In genomic region chr4:24657768-24658617, GRCh38 we compare ENCODE assay signal across 9 cellular contexts.
DNase-seq lines count a peak whose midpoint lies in the region; ATAC-seq lines count a peak whose summit lies in the region.
"Had no signal": no experiment of that assay in that cellular context is flagged by ENCODE, and none has a peak within 500 bp of the region (broad histone marks: within the 10 kb centered on the region; RNA-seq: fewer than 3 reads in every experiment).

No MANE protein-coding gene starts in this region.

- peak overlapping the region; percentile 77 for H3K27ac ChIP-seq in caudate nucleus (ENCODE audit: low read depth, low read length)
- H3K27ac ChIP-seq in CD8-positive, alpha-beta memory T cell (ENCODE audit: low read depth, low read length) = no peak overlapping the region
- H3K27ac ChIP-seq: parathyroid adenoma had no signal

- H3K9me3 ChIP-seq in CD8-positive, alpha-beta memory T cell (ENCODE audit: low read length) = no peaks in the 10 kb centered on the region

- H3K27me3 ChIP-seq in CD8-positive, alpha-beta memory T cell (ENCODE audit: insufficient read depth, low read length, poor library complexity, severe bottlenecking) = no peaks in the 10 kb centered on the region

- no peaks in the 10 kb centered on the region for H3K4me1 ChIP-seq in CD8-positive, alpha-beta memory T cell (ENCODE audit: insufficient read depth, low read length)

- peaks cover 2% of the 10 kb centered on the region for H3K9me3 Mint-ChIP-seq in memory B cell
- H3K9me3 Mint-ChIP-seq in CD8-positive, alpha-beta memory T cell = peaks cover 0 to 6% (median 0%) of the 10 kb centered on the region in 5 donors

- CTCF ChIA-PET in CD8-positive, alpha-beta memory T cell (lab: Charles Lee) = no interaction called here

- POLR2A ChIA-PET in CD8-positive, alpha-beta memory T cell (lab: Charles Lee) = no interaction called here

- H3K36me3 ChIP-seq in CD8-positive, alpha-beta memory T cell (ENCODE audit: insufficient read depth, low read length) = no peaks in the 10 kb centered on the region

- no peak overlapping the region for H3K4me3 Mint-ChIP-seq in memory B cell
- no peak overlapping the region for H3K4me3 Mint-ChIP-seq in CD8-positive, alpha-beta memory T cell

- peaks cover 11% of the 10 kb centered on the region for H3K27me3 Mint-ChIP-seq in memory B cell
- peaks cover 6 to 22% of the 10 kb centered on the region in 2 donors for H3K27me3 Mint-ChIP-seq in CD8-positive, alpha-beta memory T cell

- peaks cover 9% of the 10 kb centered on the region for H3K4me1 Mint-ChIP-seq in memory B cell
- peaks cover 2 to 15% (median 4%) of the 10 kb centered on the region in 3 donors for H3K4me1 Mint-ChIP-seq in CD8-positive, alpha-beta memory T cell

- peak; percentile 93 for ATAC-seq in GM19351 (IDR thresholded peaks at IDR 0.05; ENCODE audit: unreplicated experiment)
- ATAC-seq in HG03139 (IDR thresholded peaks at IDR 0.05; ENCODE audit: unreplicated experiment) = peak; percentile 97
- peak; percentile 50 for ATAC-seq in memory B cell (ENCODE audit: low read depth)

- no peak overlapping the region for H3K4me3 ChIP-seq in CD8-positive, alpha-beta memory T cell (ENCODE audit: low read length)

- peak; percentile 59 for DNase-seq in DMS79 treated with DMSO at 0.1 percent for 48 hours (lab: John Stamatoyannopoulos, UW)
- DNase-seq in NCI-H460 (ENCODE audit: extremely low read depth, low read depth) = peak; percentile 27
- peak in 56 of 61 donors; percentile 3 to 88 (median 58) for DNase-seq in caudate nucleus (lab: John Stamatoyannopoulos, UW)
- no peak for DNase-seq in memory B cell (ENCODE audit: low spot score in 2 of 2)
- DNase-seq in activated gamma-delta T cell treated with Interleukin-2 at 50 U/mL for 16 hours = no peak
- DNase-seq in CD8-positive, alpha-beta memory T cell = no peak

- peaks cover 2% of the 10 kb centered on the region for H3K36me3 Mint-ChIP-seq in memory B cell
- no peaks in the 10 kb centered on the region for H3K36me3 Mint-ChIP-seq in CD8-positive, alpha-beta memory T cell

- H3K27ac Mint-ChIP-seq in memory B cell = no peak overlapping the region
- H3K27ac Mint-ChIP-seq in CD8-positive, alpha-beta memory T cell = peak overlapping the region in 1 of 8 donors; percentile 58

Comparison
In these comparisons a context has a peak if more than half of its experiments do, and no peak if none do; other contexts are left out.
1. DNase-seq: peak in DMS79 treated with DMSO at 0.1 percent for 48 hours (single experiment), NCI-H460 (single experiment) and caudate nucleus (56 of 61); none in memory B cell (0 of 2), activated gamma-delta T cell treated with Interleukin-2 at 50 U/mL for 16 hours (single experiment) and CD8-positive, alpha-beta memory T cell (0 of 5).
2. Peak in every context shown above with its lines, with median percentiles within 50 percentile points of each other: ATAC-seq.